In the genomic region with DNA sequence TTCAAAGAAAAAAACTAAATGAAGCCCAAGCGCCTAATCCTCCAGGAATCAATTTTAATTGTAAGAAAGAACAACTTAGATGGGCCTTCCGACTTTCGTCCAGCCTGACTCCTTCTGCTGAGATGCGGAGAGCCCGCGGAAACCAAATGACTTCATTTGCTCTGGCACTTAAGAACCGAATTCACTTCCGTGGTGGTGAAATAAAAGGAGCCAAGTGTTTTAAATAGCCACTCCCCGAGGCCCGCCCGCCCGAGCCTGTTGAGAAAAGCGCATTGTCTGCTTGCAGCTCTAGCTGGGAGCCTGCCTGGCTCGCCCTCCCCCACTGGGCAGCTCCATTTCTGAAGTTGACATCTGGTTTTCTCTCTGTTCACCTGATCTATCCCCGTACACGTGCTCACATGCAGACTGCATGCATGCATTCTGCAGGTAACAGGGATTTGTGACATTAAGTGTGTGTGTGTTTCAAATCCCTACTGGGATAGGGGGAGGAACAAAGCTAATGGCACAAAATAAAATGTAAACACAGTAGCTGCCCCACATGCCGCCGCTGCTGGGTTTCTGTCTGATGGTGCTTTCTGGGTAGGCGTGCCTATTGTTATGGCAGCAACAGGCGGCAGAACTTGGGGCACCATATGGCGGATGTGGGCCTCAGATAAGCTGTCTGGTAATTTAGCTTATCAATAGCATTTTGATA, we compare ENCODE assay signal across 8 cellular contexts. TPM values are rescaled to one million over a fixed set of nuclear protein-coding genes. Genes with fewer than 3 reads are reported as not detected.
DNase-seq lines count a peak whose midpoint lies in the region; ATAC-seq and TF ChIP-seq lines count a peak whose summit lies in the region.

No MANE protein-coding gene starts in this region.

- DNase-seq in Caki2 (ENCODE audit: low read depth) = peak; percentile 76
- peak; percentile 47 for DNase-seq in NCI-H1048 (lab: John Stamatoyannopoulos, UW)
- peak; percentile 48 for DNase-seq in SKM-1 treated with dmso at 0.1 percent for 144 hours (lab: John Stamatoyannopoulos, UW; ENCODE audit: unreplicated experiment)
- peak; percentile 27 for DNase-seq in esophagus squamous epithelium (lab: John Stamatoyannopoulos, UW)
- DNase-seq in stimulated activated naive CD4-positive, alpha-beta T cell treated with Interleukin-2 at 50 U/mL for 16 hours (lab: John Stamatoyannopoulos, UW) = no peak
- no peak for DNase-seq in KBM-7

- intact Hi-C loops in esophagus squamous epithelium (cut with DNase I) = no loop called here

- in situ Hi-C loops in Caki2 (cut with HindIII; ENCODE audit: low pct_unique_long_range_greater_than_20kb, low sequenced_read_pairs) = loop anchor here (25.0 kb wide), 1 partner anchor 132 kb away; no protein-coding TSS in a partner anchor
- in situ Hi-C loops in KBM-7 (cut with MboI; ENCODE audit: low pct_unique_long_range_greater_than_20kb, low sequenced_read_pairs) = no loop called here

- H3K27ac ChIP-seq in esophagus squamous epithelium = peak overlapping the region; percentile 40 to 81 (median 68)
- peak overlapping the region; percentile 81 to 84 for H3K27ac ChIP-seq in mucosa of rectum (ENCODE audit: low read depth in 2 of 2, low read length in 2 of 2)

- H3K27ac Mint-ChIP-seq in stimulated activated memory B cell treated with anti-CD40 and anti-IgM and Interleukin-4, amounts not matched to agents 10 μg/mL and 1 μg/mL and 100 μg/mL, for 72 hours = no peak overlapping the region

- H3K9me3 ChIP-seq in esophagus squamous epithelium = no peaks in the 10 kb centered on the region
- no peaks in the 10 kb centered on the region for H3K9me3 ChIP-seq in mucosa of rectum (ENCODE audit: control insufficient read depth in 2 of 2, low read length in 2 of 2)

- no peaks in the 10 kb centered on the region for H3K36me3 ChIP-seq in esophagus squamous epithelium
- no peaks in the 10 kb centered on the region for H3K36me3 ChIP-seq in mucosa of rectum (ENCODE audit: control insufficient read depth in 2 of 2, insufficient read depth in 2 of 2, low read length in 2 of 2)

- H3K4me3 Mint-ChIP-seq in stimulated activated memory B cell treated with anti-CD40 and anti-IgM and Interleukin-4, amounts not matched to agents 10 μg/mL and 1 μg/mL and 100 μg/mL, for 72 hours = no peak overlapping the region

- H3K4me3 ChIP-seq in esophagus squamous epithelium = peak overlapping the region in 3 of 4 donors; percentile 10 to 24 (median 18)
- H3K4me3 ChIP-seq in mucosa of rectum (ENCODE audit: low read length in 2 of 2) = peak overlapping the region; percentile 48 to 55

- no peak for TF ChIP-seq CTCF in esophagus squamous epithelium (IDR thresholded peaks at IDR 0.05)

- H3K27me3 ChIP-seq in esophagus squamous epithelium (no peaks in the 10 kb centered on the region), mucosa of rectum (ENCODE audit: control insufficient read depth in 2 of 2, insufficient read depth in 2 of 2, low read length in 2 of 2) (no peaks in the 10 kb centered on the region)

- peak overlapping the region in 1 of 2 donors; percentile 67 for H3K9ac ChIP-seq in mucosa of rectum (ENCODE audit: low read depth in 1 of 2, low read length in 2 of 2)

- H3K27me3 Mint-ChIP-seq in stimulated activated memory B cell treated with anti-CD40 and anti-IgM and Interleukin-4, amounts not matched to agents 10 μg/mL and 1 μg/mL and 100 μg/mL, for 72 hours = peaks cover 49% of the 10 kb centered on the region

- H3K4me1 Mint-ChIP-seq in stimulated activated memory B cell treated with anti-CD40 and anti-IgM and Interleukin-4, amounts not matched to agents 10 μg/mL and 1 μg/mL and 100 μg/mL, for 72 hours = no peaks in the 10 kb centered on the region

- 10 to 14% methylated on average over 13 to 15 of the region's 21 CpGs for WGBS in esophagus squamous epithelium, 2 donors

- TF ChIP-seq POLR2A in esophagus squamous epithelium (IDR thresholded peaks at IDR 0.05) = peak in 2 of 4 donors; percentile 34 to 49

- peaks cover 3% of the 10 kb centered on the region for H3K9me3 Mint-ChIP-seq in stimulated activated memory B cell treated with anti-CD40 and anti-IgM and Interleukin-4, amounts not matched to agents 10 μg/mL and 1 μg/mL and 100 μg/mL, for 72 hours

- H3K4me1 ChIP-seq in esophagus squamous epithelium (peaks cover 17 to 83% (median 28%) of the 10 kb centered on the region in 3 donors), mucosa of rectum (ENCODE audit: control insufficient read depth in 2 of 2, insufficient read depth in 2 of 2, low read length in 2 of 2) (peaks cover 31 to 57% of the 10 kb centered on the region in 2 donors)

- ATAC-seq in stimulated activated memory B cell treated with anti-CD40 and anti-IgM and Interleukin-4, amounts not matched to agents 10 μg/mL and 1 μg/mL and 100 μg/mL, for 72 hours = no peak

- no peaks in the 10 kb centered on the region for H3K36me3 Mint-ChIP-seq in stimulated activated memory B cell treated with anti-CD40 and anti-IgM and Interleukin-4, amounts not matched to agents 10 μg/mL and 1 μg/mL and 100 μg/mL, for 72 hours

RNA-seq across cellular contexts. Expression of a gene that starts 6.2 kb away (rescaled TPM):
- total RNA-seq in Caki2 (2014; rRNA removed; shearing (Covaris generic); ENCODE audit: low replicate concordance) = 16.5 and 26.0 TPM in 2 replicates
- 10 to 100 TPM; 33.3 to 75.2 (median 49.8) TPM for total RNA-seq in esophagus squamous epithelium

Comparison
In these comparisons a context has a peak if more than half of its experiments do, and no peak if none do; other contexts are left out.
1. DNase-seq: peak in Caki2 (single experiment), NCI-H1048 (single experiment), SKM-1 treated with dmso at 0.1 percent for 144 hours (single experiment) and esophagus squamous epithelium (single experiment); none in stimulated activated naive CD4-positive, alpha-beta T cell treated with Interleukin-2 at 50 U/mL for 16 hours (single experiment) and KBM-7 (single experiment).